In genomic region chr4:77075869-77076801, GRCh38 we compare ENCODE assay signal across 8 cellular contexts. TPM values are rescaled to one million over a fixed set of nuclear protein-coding genes. Genes with fewer than 3 reads are reported as not detected.
DNase-seq lines count a peak whose midpoint lies in the region; ATAC-seq and TF ChIP-seq lines count a peak whose summit lies in the region.

CCNI (minus strand) TSS chr4:77075989; CDS start chr4:77066362, 9,627 bp downstream.

- peak; percentile 87 for DNase-seq in DMS79 (lab: John Stamatoyannopoulos, UW)
- peak; percentile 95 to 97 (median 97) for DNase-seq in Peyer's patch
- peak; percentile 96 for DNase-seq in activated T-cell treated with anti-CD3 and anti-CD28 coated beads, Interleukin-2, amount 50 U/mL, for 48 hours
- peak; percentile 87 for DNase-seq in stimulated activated CD8-positive, alpha-beta memory T cell treated with anti-CD3 and anti-CD28 coated beads, Interleukin-7, amount 100 ng/mL, for 24 hours (ENCODE audit: low read depth)

- H3K4me1 ChIP-seq in Peyer's patch = peaks cover 0 to 18% (median 1%) of the 10 kb centered on the region in 4 donors
- peaks cover 23% of the 10 kb centered on the region for H3K4me1 ChIP-seq in muscle layer of colon (ENCODE audit: insufficient read depth, low read length)

- H3K36me3 ChIP-seq in KOPT-K1 (ENCODE audit: insufficient read depth, low read length) (no peaks in the 10 kb centered on the region), Peyer's patch (no peaks in the 10 kb centered on the region), muscle layer of colon (ENCODE audit: insufficient read depth, low read length) (no peaks in the 10 kb centered on the region)

- H3K27ac ChIP-seq in KOPT-K1 (ENCODE audit: low read depth, low read length, poor library complexity, severe bottlenecking) (peak within 1 kb of the TSS; percentile 99), Peyer's patch (peak within 1 kb of the TSS; percentile 96 to 100 (median 99)), muscle layer of colon (ENCODE audit: low read depth, low read length) (peak within 1 kb of the TSS; percentile 96)

- H3K27me3 ChIP-seq in Peyer's patch (no peaks in the 10 kb centered on the region), muscle layer of colon (ENCODE audit: control insufficient read depth in 1 of 2, insufficient read depth in 2 of 2, low read length in 2 of 2) (no peaks in the 10 kb centered on the region)

- peak; percentile 52 to 71 for TF ChIP-seq POLR2A in Peyer's patch (IDR thresholded peaks at IDR 0.05)

- TF ChIP-seq CTCF in Peyer's patch (IDR thresholded peaks at IDR 0.05) = peak in 1 of 6 experiments; percentile 4

- peak within 1 kb of the TSS; percentile 92 for H3K9ac ChIP-seq in muscle layer of colon (ENCODE audit: low read length)

- H3K4me3 ChIP-seq in Peyer's patch = peak within 1 kb of the TSS; percentile 69 to 95 (median 87)
- H3K4me3 ChIP-seq in muscle layer of colon (ENCODE audit: low read depth in 1 of 2, low read length in 2 of 2) = peak within 1 kb of the TSS; percentile 56 to 93

- ATAC-seq in GM21786 (IDR thresholded peaks at IDR 0.05; ENCODE audit: unreplicated experiment) (peak; percentile 55), esophagus mucosa (peak; percentile 95)

- no peaks in the 10 kb centered on the region for H3K9me3 ChIP-seq in KOPT-K1 (ENCODE audit: insufficient read depth, low read length, poor library complexity, severe bottlenecking)
- no peaks in the 10 kb centered on the region for H3K9me3 ChIP-seq in Peyer's patch
- H3K9me3 ChIP-seq in muscle layer of colon (ENCODE audit: low read length) = no peaks in the 10 kb centered on the region

RNA-seq across cellular contexts. Expression of gene CCNI, which starts in this region (rescaled TPM):
- 100 to 1,000 TPM; 132 to 220 (median 176) TPM for total RNA-seq in Peyer's patch
- 155 TPM for total RNA-seq in esophagus mucosa

Comparison
In these comparisons a context has a peak if more than half of its experiments do, and no peak if none do; other contexts are left out.
1. Peak in every context shown above with its lines: DNase-seq, ATAC-seq, H3K4me3 ChIP-seq and H3K27ac ChIP-seq.